ENCODE assay signal across 25 cellular contexts in the genomic region with DNA sequence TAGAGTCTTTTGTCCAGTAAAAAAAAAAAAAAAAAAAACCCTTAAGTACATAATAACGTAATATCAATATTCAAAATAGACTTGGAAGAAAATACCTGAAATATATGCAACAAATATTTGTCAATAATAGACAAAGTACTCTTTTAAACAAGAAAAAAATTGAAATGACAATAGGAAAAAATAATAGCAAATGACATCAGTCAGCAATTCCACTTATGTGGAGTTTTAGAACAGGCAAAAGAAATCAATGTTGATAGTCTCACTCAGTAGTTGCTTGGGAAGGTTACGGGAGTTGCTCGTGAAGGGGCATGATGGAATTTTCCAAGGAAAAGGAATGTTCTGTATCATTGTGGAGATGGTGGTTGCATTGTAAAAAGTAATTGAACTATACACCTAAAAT. TPM values are rescaled to one million over a fixed set of nuclear protein-coding genes. Genes with fewer than 3 reads are reported as not detected.
DNase-seq lines count a peak whose midpoint lies in the region; ATAC-seq, FAIRE-seq and TF ChIP-seq lines count a peak whose summit lies in the region.
"Had no signal": no experiment of that assay in that cellular context is flagged by ENCODE, and none has a peak within 500 bp of the region (broad histone marks: within the 10 kb centered on the region; RNA-seq: fewer than 3 reads in every experiment).

No MANE protein-coding gene starts in this region.

- H3K4me1 ChIP-seq in A549 (peaks cover 34% of the 10 kb centered on the region), KMS-11 (ENCODE audit: low read depth, poor library complexity, severe bottlenecking) (peaks cover 40% of the 10 kb centered on the region), K562 (replicated peaks in 1 of 2; ENCODE audit: control insufficient read depth in 2 of 2, insufficient read depth in 2 of 2, low read length in 2 of 2) (peaks cover 0 to 10% of the 10 kb centered on the region in 2 experiments; a peak in 2 of 5 replicates), upper lobe of right lung (peaks cover 22% of the 10 kb centered on the region)

- BruUV-seq in K562 (replicated peaks; lab: Mats Ljungman, UMichigan), result no TSS peak

- H3K36me3 ChIP-seq in KMS-11 (ENCODE audit: insufficient read depth) (no peaks in the 10 kb centered on the region), K562 (ENCODE audit: control insufficient read depth, insufficient read depth, low read length) (peaks cover 5% of the 10 kb centered on the region; the same call in 2 of the 3 replicates), upper lobe of right lung (peaks cover 13% of the 10 kb centered on the region)

- H3K27ac Mint-ChIP-seq in stimulated activated memory B cell treated with anti-CD40 and anti-IgM and Interleukin-4, amounts not matched to agents 10 μg/mL and 1 μg/mL and 100 μg/mL, for 72 hours, result peak overlapping the region; percentile 68

- no peaks in the 10 kb centered on the region for H3K9me3 Mint-ChIP-seq in stimulated activated memory B cell treated with anti-CD40 and anti-IgM and Interleukin-4, amounts not matched to agents 10 μg/mL and 1 μg/mL and 100 μg/mL, for 72 hours
- H3K9me3 Mint-ChIP-seq: CD14-positive monocyte; CD8-positive, alpha-beta memory T cell had no signal

- H3K9ac ChIP-seq in KMS-11 (no peak overlapping the region), K562 (ENCODE audit: insufficient read depth in 1 of 2, low read depth in 2 of 2, low read length in 2 of 2) (no peak overlapping the region)

- CTCF ChIA-PET in A549 (lab: Yijun Ruan, JAX) (interaction anchor here (1.4 kb wide), 1 partner anchor 377 kb away, joined by 3 read pairs; no protein-coding TSS in a partner anchor), K562 (lab: Yijun Ruan, JAX; ENCODE audit: low intra/inter-chr PET ratio) (no interaction called here), HEK293T (lab: Yijun Ruan, JAX) (interaction anchor here (0.6 kb wide), 1 partner anchor 910 kb away, joined by 3 read pairs; no protein-coding TSS in a partner anchor)

- no peaks in the 10 kb centered on the region for H3K9me1 ChIP-seq in K562 (ENCODE audit: control insufficient read depth, insufficient read depth, low read length)

- POLR2A ChIA-PET in A549 (lab: Yijun Ruan, JAX) (interaction anchor here (1.0 to 2.5 kb wide), 2 partner anchors 9 to 17 kb away, joined by 4 to 12 read pairs; a partner anchor contains a TSS), K562 (lab: Yijun Ruan, JAX) (interaction anchor here (1.1 kb wide), 1 partner anchor 10 kb away, joined by 3 read pairs; no protein-coding TSS in a partner anchor), HEK293T (lab: Yijun Ruan, JAX) (no interaction called here)

- TF ChIP-seq EP300 in A549 (IDR thresholded peaks at IDR 0.05), result no peak
- no peak for TF ChIP-seq EP300 in K562 (IDR thresholded peaks at IDR 0.05; ENCODE audit: low read length)

- H3K9me3 ChIP-seq in A549 (no peaks in the 10 kb centered on the region), K562 (replicated peaks; ENCODE audit: control insufficient read depth, insufficient read depth, low read depth, low read length) (no peaks in the 10 kb centered on the region), upper lobe of right lung (no peaks in the 10 kb centered on the region)

- H3K27me3 Mint-ChIP-seq in stimulated activated memory B cell treated with anti-CD40 and anti-IgM and Interleukin-4, amounts not matched to agents 10 μg/mL and 1 μg/mL and 100 μg/mL, for 72 hours, result no peaks in the 10 kb centered on the region
- H3K27me3 Mint-ChIP-seq: CD8-positive, alpha-beta memory T cell had no signal

- in situ Hi-C loops in K562 (cut with MboI), result loop anchor here (5.0 kb wide), 1 partner anchor 48 kb away; no protein-coding TSS in a partner anchor

- no peaks in the 10 kb centered on the region for H4K20me1 ChIP-seq in KMS-11 (ENCODE audit: insufficient read depth)
- no peaks in the 10 kb centered on the region for H4K20me1 ChIP-seq in K562 (replicated peaks; ENCODE audit: control insufficient read depth, insufficient read depth, low read length)

- H3K4me1 Mint-ChIP-seq in stimulated activated memory B cell treated with anti-CD40 and anti-IgM and Interleukin-4, amounts not matched to agents 10 μg/mL and 1 μg/mL and 100 μg/mL, for 72 hours, result peaks cover 50% of the 10 kb centered on the region

- peaks cover 37% of the 10 kb centered on the region for H3K36me3 Mint-ChIP-seq in stimulated activated memory B cell treated with anti-CD40 and anti-IgM and Interleukin-4, amounts not matched to agents 10 μg/mL and 1 μg/mL and 100 μg/mL, for 72 hours

- TF ChIP-seq POLR2A in A549 (IDR thresholded peaks at IDR 0.05; ENCODE audit: low read length) (no peak), K562 (conservative IDR thresholded peaks at IDR 0.05) (no peak)

- no peak for ATAC-seq in A549
- ATAC-seq in K562, result no peak
- ATAC-seq in stimulated activated memory B cell treated with anti-CD40 and anti-IgM and Interleukin-4, amounts not matched to agents 10 μg/mL and 1 μg/mL and 100 μg/mL, for 72 hours, result no peak
- no peak for ATAC-seq in upper lobe of right lung
- ATAC-seq in HG02642 (IDR thresholded peaks at IDR 0.05; ENCODE audit: poor library complexity, unreplicated experiment), result no peak
- ATAC-seq: Panc1 had no signal

- TF ChIP-seq RAD21 in A549 (conservative IDR thresholded peaks at IDR 0.05 in 1 of 2, IDR thresholded peaks at IDR 0.05 in 1 of 2) (no peak), K562 (CRISPR knock-in tag; conservative IDR thresholded peaks at IDR 0.05 in 1 of 2, IDR thresholded peaks at IDR 0.05 in 1 of 2) (no peak)

- H2AFZ ChIP-seq in KMS-11 (ENCODE audit: low read depth), result no peak overlapping the region
- no peak overlapping the region for H2AFZ ChIP-seq in K562 (ENCODE audit: low read depth, low read length)

- H3K4me2 ChIP-seq in A549 (no peak overlapping the region), KMS-11 (peak overlapping the region; percentile 77; the same call in 1 of the 2 replicates), K562 (ENCODE audit: insufficient read depth, low read length) (no peak overlapping the region)

- WGBS in A549 (ENCODE audit: missing lambda C conversion rate), result 95% methylated on average over 3 of the region's 3 CpGs
- WGBS in K562 (ENCODE audit: insufficient coverage, low coverage, missing lambda C conversion rate), result 97% methylated on average over 3 of the region's 3 CpGs

- H3K27ac ChIP-seq in A549 (no peak overlapping the region), KMS-11 (peak overlapping the region; percentile 93; the same call in 1 of the 2 replicates), K562 (ENCODE audit: extremely low read depth, low read depth, low read length) (no peak overlapping the region), upper lobe of right lung (no peak overlapping the region)
- H3K27ac ChIP-seq: SK-N-MC had no signal

- FAIRE-seq in A549 (lab: Jason Lieb, UNC) (no peak), K562 (lab: Jason Lieb, UNC) (no peak)
- FAIRE-seq: GM12891, H54 had no signal

- TF ChIP-seq CTCF in A549 (IDR thresholded peaks at IDR 0.05) (no peak), KMS-11 (conservative IDR thresholded peaks at IDR 0.05; ENCODE audit: low read depth, low read length) (no peak), K562 (IDR thresholded peaks at IDR 0.05 in 2 of 3, conservative IDR thresholded peaks at IDR 0.05 in 1 of 3; ENCODE audit: insufficient read depth in 2 of 3, low read depth in 1 of 3, low read length in 3 of 3) (no peak), upper lobe of right lung (IDR thresholded peaks at IDR 0.05) (no peak)

- no peak overlapping the region for H3K4me3 Mint-ChIP-seq in stimulated activated memory B cell treated with anti-CD40 and anti-IgM and Interleukin-4, amounts not matched to agents 10 μg/mL and 1 μg/mL and 100 μg/mL, for 72 hours
- H3K4me3 Mint-ChIP-seq: CD14-positive monocyte; CD8-positive, alpha-beta memory T cell had no signal

- H3K27me3 ChIP-seq in KMS-11 (ENCODE audit: insufficient read depth, low read depth) (no peaks in the 10 kb centered on the region), K562 (ENCODE audit: control insufficient read depth in 2 of 2, insufficient read depth in 2 of 2, low read length in 2 of 2) (no peaks in the 10 kb centered on the region), upper lobe of right lung (no peaks in the 10 kb centered on the region)

- peaks cover 16% of the 10 kb centered on the region; the same call in 1 of the 2 replicates for H3K79me2 ChIP-seq in KMS-11 (ENCODE audit: insufficient read depth, low read depth)
- peaks cover 54% of the 10 kb centered on the region for H3K79me2 ChIP-seq in K562 (ENCODE audit: control insufficient read depth, insufficient read depth, low read length)

- DNase-seq in A549 (ENCODE audit: low read depth in 1 of 2, low spot score in 1 of 2) (no peak), K562 (ENCODE audit: extremely low read depth in 1 of 4, low spot score in 3 of 4) (no peak), upper lobe of right lung (no peak), HEK293T (ENCODE audit: extremely low spot score) (no peak)
- DNase-seq: CD8-positive, alpha-beta memory T cell; DMS 273 treated with DMSO at 0.1 percent for 48 hours; DMS79; EL; GF-D8; KBM-7; NCI-H1048; NCI-H1417; NCI-H1694 treated with DMSO at 0.1 percent for 48 hours; NCI-H2081; NCI-H2227 treated with DMSO at 0.1 percent for 48 hours; NCI-H526 treated with DMSO at 0.1 percent for 48 hours; SIG-M5 had no signal

- intact Hi-C loops in K562 (cut with micrococcal nuclease) (no loop called here), upper lobe of right lung (cut with DNase I) (no loop called here)

- H3K4me3 ChIP-seq in A549, result no peak overlapping the region
- no peak overlapping the region for H3K4me3 ChIP-seq in KMS-11 (IDR thresholded peaks at IDR 0.05; ENCODE audit: insufficient read depth, low read depth, low read length)
- no peak overlapping the region for H3K4me3 ChIP-seq in K562
- H3K4me3 ChIP-seq in upper lobe of right lung, result no peak overlapping the region
- H3K4me3 ChIP-seq: SK-N-MC had no signal

RNA-seq across cellular contexts. Expression of a gene that starts 16.9 kb away (rescaled TPM):
- polyA plus RNA-seq in A549 (2011; rRNA removed) (49.4 and 61.2 TPM in 2 replicates), A549 (2017; fragmentation: RNase III; extraction: RNeasy Plus Mini Kit Qiagen cat#74134 plus additional on column Dnase treatment) (13.6 to 17.6 TPM (median 15.4 TPM) in 3 replicates), K562 (2011; rRNA removed) (49.7 and 69.3 TPM in 2 replicates), K562 (2014; fragmentation: Illumina TruSeq; extraction: Trizol) (33.5 and 35.9 TPM in 2 replicates), K562 (2014; fragmentation: Nextera tagmentation; extraction: Ambion mirVana) (100 to 1,000 TPM; 127 to 179 TPM), K562 (2014; rRNA removed) (44.1 and 49.0 TPM in 2 replicates)
- 5.9 and 6.5 TPM in 2 replicates for polyA plus RNA-seq in A549 (2012; cell fraction: cytosol; rRNA removed)
- polyA plus RNA-seq in A549 (2012; cell fraction: nucleus; rRNA removed), result 3.5 and 7.2 TPM in 2 replicates
- 14.7 and 20.3 TPM in 2 replicates for polyA minus RNA-seq in A549 (2011; rRNA and poly(A)+ RNA removed)
- 26.5 and 119 TPM in 2 replicates for total RNA-seq in K562 (2011; cell fraction: chromatin; rRNA removed; ENCODE audit: low replicate concordance)
- total RNA-seq in K562 (2011; cell fraction: nucleolus; rRNA removed), result 14.7 and 21.1 TPM in 2 replicates
- 31.2 and 48.0 TPM in 2 replicates for total RNA-seq in K562 (2011; cell fraction: nucleoplasm; rRNA removed)
- total RNA-seq in K562 (2014; rRNA removed) (14.9 and 20.2 TPM in 2 replicates), K562 (2014; rRNA removed; fragmentation: Illumina TruSeq; extraction: Trizol) (62.9 and 71.5 TPM in 2 replicates), K562 (2015; rRNA removed; fragmentation: Illumina TruSeq; extraction: Trizol) (32.1 and 33.0 TPM in 2 replicates), K562 (2021) (46.3 and 51.3 TPM in 2 replicates), upper lobe of right lung (33.2 TPM)
- polyA plus RNA-seq in K562 (2011; cell fraction: cytosol; rRNA removed), result 5.4 and 9.4 TPM in 2 replicates
- polyA plus RNA-seq in K562 (2011; cell fraction: nucleus; rRNA removed), result 21.9 and 36.9 TPM in 2 replicates
- 33.2 and 65.1 TPM in 2 replicates for polyA plus RNA-seq in K562 (2012)
- polyA minus RNA-seq in K562 (2011; rRNA and poly(A)+ RNA removed), result 46.9 and 49.1 TPM in 2 replicates
- polyA minus RNA-seq in K562 (2011; cell fraction: cytosol; rRNA and poly(A)+ RNA removed), result 8.4 and 15.0 TPM in 2 replicates
- polyA minus RNA-seq in K562 (2011; cell fraction: nucleus; rRNA and poly(A)+ RNA removed), result 77.4 and 99.6 TPM in 2 replicates
